27 cellular contexts compared by ENCODE assay signal in genomic region chr1:186086583-186086982, GRCh38.
"Had no signal": no experiment of that assay in that cellular context is flagged by ENCODE, and none has a peak within 500 bp of the region (broad histone marks: within the 10 kb centered on the region; RNA-seq: fewer than 3 reads in every experiment).

No MANE protein-coding gene starts in this region.

- ATAC-seq: stimulated activated effector memory CD8-positive, alpha-beta T cell treated with anti-CD3 and anti-CD28 coated beads, Interleukin-12 subunit alpha, Interleukin-12 subunit beta, amount 100 ng/mL, for 72 hours; stimulated activated memory B cell treated with anti-CD40 and anti-IgM and Interleukin-4, amounts not matched to agents 10 μg/mL and 1 μg/mL and 100 μg/mL, for 72 hours; stimulated activated naive B cell treated with anti-CD40 and anti-IgM and Interleukin-4, amounts not matched to agents 10 μg/mL and 1 μg/mL and 100 μg/mL, for 72 hours; stimulated activated naive CD8-positive, alpha-beta T cell treated with anti-CD3 and anti-CD28 coated beads, Interleukin-15, amount 100 ng/mL, for 72 hours; stimulated activated naive CD8-positive, alpha-beta T cell treated with anti-CD3 and anti-CD28 coated beads, Interleukin-15, Interleukin-2, amounts not matched to agents 100 U/mL and 50 U/mL, for 24 hours; upper lobe of right lung had no signal

- DNase-seq: stimulated activated CD4-positive, alpha-beta T cell treated with anti-CD3 and anti-CD28 coated beads, Interleukin-2, amount 100 ng/mL, for 48 hours; stimulated activated CD4-positive, alpha-beta T cell treated with anti-CD3 and anti-CD28 coated beads, Interleukin-4, amount 100 ng/mL, for 1 hour; stimulated activated CD4-positive, alpha-beta T cell treated with anti-CD3 and anti-CD28 coated beads, Interleukin-4, amount 100 ng/mL, for 24 hours; stimulated activated CD4-positive, alpha-beta T cell treated with anti-CD3 and anti-CD28 coated beads, Interleukin-4, amount 100 ng/mL, for 4 hours; stimulated activated CD8-positive, alpha-beta memory T cell treated with anti-CD3 and anti-CD28 coated beads, Interleukin-4, amount 100 ng/mL, for 48 hours; stimulated activated naive B cell treated with anti-CD40 and anti-IgM and Interleukin-4, amounts not matched to agents 10 μg/mL and 1 μg/mL and 100 μg/mL, for 72 hours; stimulated activated naive CD4-positive, alpha-beta T cell; stimulated activated naive CD4-positive, alpha-beta T cell treated with Interleukin-2 at 50 U/mL for 16 hours; stimulated activated naive CD8-positive, alpha-beta T cell treated with anti-CD3 and anti-CD28 coated beads, Interleukin-15, amount 100 ng/mL, for 72 hours; stimulated activated naive CD8-positive, alpha-beta T cell treated with anti-CD3 and anti-CD28 coated beads, Interleukin-15, Interleukin-2, amounts not matched to agents 100 U/mL and 50 U/mL, for 24 hours; stomach; substantia nigra; testis; thyroid gland; tibial artery; transverse colon; trophoblast cell; upper lobe of left lung; upper lobe of right lung; uterus had no signal

- H3K4me1 ChIP-seq: testis, tibial artery, tibial nerve, upper lobe of right lung, uterus, vagina had no signal

- H3K27me3 ChIP-seq: stomach, suprapubic skin, testis, thyroid gland, tibial artery, tibial nerve, transverse colon, upper lobe of left lung, upper lobe of right lung, uterus, vagina had no signal

- H3K4me3 ChIP-seq: stomach, suprapubic skin, testis, thoracic aorta, thyroid gland, tibial artery, tibial nerve, transverse colon, upper lobe of left lung, upper lobe of right lung, uterus, vagina had no signal

- H3K27ac ChIP-seq: stomach, suprapubic skin, testis, thoracic aorta, thyroid gland, tibial artery, tibial nerve, transverse colon, upper lobe of left lung, upper lobe of right lung, uterus, vagina had no signal

- FAIRE-seq: urothelium cell line had no signal

- H3K36me3 ChIP-seq: stomach, suprapubic skin, thyroid gland, tibial artery, tibial nerve, transverse colon, upper lobe of left lung, uterus had no signal

- H3K9me3 ChIP-seq: stomach, suprapubic skin, testis, thoracic aorta, thyroid gland, tibial artery, tibial nerve, transverse colon, upper lobe of left lung, upper lobe of right lung, uterus, vagina had no signal
